ENCODE assay signal across 7 cellular contexts in the genomic region with DNA sequence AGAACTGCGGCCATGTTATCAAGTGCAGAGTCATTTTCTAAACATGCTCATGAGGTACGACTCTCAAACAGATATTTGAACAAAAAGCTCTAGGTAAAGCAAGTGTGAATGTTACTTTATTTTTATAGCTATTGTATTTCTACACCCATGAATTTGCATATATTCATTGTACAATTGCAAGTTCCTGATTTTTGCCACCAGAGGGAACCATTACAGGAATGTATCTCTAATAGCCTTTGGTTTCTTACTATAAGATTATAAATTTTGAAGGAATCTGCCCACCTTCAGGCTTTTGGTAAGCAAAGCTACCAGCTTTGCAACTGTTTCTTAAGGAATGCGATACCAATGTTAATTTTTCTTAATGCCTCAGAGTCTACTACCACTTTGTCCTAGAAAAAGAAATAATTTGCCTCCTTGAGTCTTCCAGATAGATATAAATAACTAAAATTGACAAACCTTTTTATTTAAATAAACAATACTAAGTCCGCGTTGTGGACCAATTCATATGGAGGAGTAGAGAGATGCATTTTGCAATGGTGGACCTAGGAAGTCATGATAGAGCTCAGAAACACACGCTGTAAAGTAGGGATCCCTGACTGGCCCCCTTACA.
DNase-seq lines count a peak whose midpoint lies in the region; TF ChIP-seq lines count a peak whose summit lies in the region.

No MANE protein-coding gene starts in this region.

- DNase-seq in GM12864 (ENCODE audit: low read depth) (no peak), NCI-H226 (peak; percentile 26), epithelial cell of esophagus (ENCODE audit: low read depth) (peak; percentile 48), renal cortical epithelial cell (ENCODE audit: low read depth) (peak; percentile 54), T-helper 9 cell (no peak), COLO668 (lab: John Stamatoyannopoulos, UW; ENCODE audit: unreplicated experiment) (no peak)
- DNase-seq in activated effector memory CD4-positive, alpha-beta T cell treated with Interleukin-2 at 50 U/mL for 16 hours: no peak

- no peak overlapping the region for H3K4me3 ChIP-seq in GM12864 (ENCODE audit: low read depth, low read length)
- H3K4me3 ChIP-seq in epithelial cell of esophagus (ENCODE audit: low read length): no peak overlapping the region

- TF ChIP-seq CTCF in GM12864 (IDR thresholded peaks at IDR 0.05; ENCODE audit: low read depth, low read length, missing control alignments) (peak; percentile 18), epithelial cell of esophagus (IDR thresholded peaks at IDR 0.05; ENCODE audit: insufficient read depth, low read depth, low read length, missing control alignments) (peak; percentile 56)

Comparison
In these comparisons a context has a peak if more than half of its experiments do, and no peak if none do; other contexts are left out.
1. DNase-seq: peak in NCI-H226 (single experiment), epithelial cell of esophagus (single experiment) and renal cortical epithelial cell (single experiment); none in GM12864 (single experiment), T-helper 9 cell (single experiment), activated effector memory CD4-positive, alpha-beta T cell treated with Interleukin-2 at 50 U/mL for 16 hours (single experiment) and COLO668 (single experiment).